Comparison of ENCODE assay signal across 1 cellular context in genomic region chr17:2711608-2712299, GRCh38.
TF ChIP-seq lines count a peak whose summit lies in the region.

A gene with protein sequence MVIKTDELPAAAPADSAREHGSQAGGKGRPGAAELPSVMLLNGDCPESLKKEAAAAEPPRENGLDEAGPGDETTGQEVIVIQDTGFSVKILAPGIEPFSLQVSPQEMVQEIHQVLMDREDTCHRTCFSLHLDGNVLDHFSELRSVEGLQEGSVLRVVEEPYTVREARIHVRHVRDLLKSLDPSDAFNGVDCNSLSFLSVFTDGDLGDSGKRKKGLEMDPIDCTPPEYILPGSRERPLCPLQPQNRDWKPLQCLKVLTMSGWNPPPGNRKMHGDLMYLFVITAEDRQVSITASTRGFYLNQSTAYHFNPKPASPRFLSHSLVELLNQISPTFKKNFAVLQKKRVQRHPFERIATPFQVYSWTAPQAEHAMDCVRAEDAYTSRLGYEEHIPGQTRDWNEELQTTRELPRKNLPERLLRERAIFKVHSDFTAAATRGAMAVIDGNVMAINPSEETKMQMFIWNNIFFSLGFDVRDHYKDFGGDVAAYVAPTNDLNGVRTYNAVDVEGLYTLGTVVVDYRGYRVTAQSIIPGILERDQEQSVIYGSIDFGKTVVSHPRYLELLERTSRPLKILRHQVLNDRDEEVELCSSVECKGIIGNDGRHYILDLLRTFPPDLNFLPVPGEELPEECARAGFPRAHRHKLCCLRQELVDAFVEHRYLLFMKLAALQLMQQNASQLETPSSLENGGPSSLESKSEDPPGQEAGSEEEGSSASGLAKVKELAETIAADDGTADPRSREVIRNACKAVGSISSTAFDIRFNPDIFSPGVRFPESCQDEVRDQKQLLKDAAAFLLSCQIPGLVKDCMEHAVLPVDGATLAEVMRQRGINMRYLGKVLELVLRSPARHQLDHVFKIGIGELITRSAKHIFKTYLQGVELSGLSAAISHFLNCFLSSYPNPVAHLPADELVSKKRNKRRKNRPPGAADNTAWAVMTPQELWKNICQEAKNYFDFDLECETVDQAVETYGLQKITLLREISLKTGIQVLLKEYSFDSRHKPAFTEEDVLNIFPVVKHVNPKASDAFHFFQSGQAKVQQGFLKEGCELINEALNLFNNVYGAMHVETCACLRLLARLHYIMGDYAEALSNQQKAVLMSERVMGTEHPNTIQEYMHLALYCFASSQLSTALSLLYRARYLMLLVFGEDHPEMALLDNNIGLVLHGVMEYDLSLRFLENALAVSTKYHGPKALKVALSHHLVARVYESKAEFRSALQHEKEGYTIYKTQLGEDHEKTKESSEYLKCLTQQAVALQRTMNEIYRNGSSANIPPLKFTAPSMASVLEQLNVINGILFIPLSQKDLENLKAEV (N-terminal part only) (minus strand): TSS chr17:2711764. CDS start chr17:2711661, 103 bp downstream.

TF ChIP-seq in HepG2, 621 proteins besides CTCF, POLR2A, EP300 and RAD21 (continued from another document and continues in another):
- TF ChIP-seq MIER2 (CRISPR knock-in tag; IDR thresholded peaks at IDR 0.05) (peak; percentile 56; the same call in 1 of the 2 replicates), SMAD3 (CRISPR knock-in tag; IDR thresholded peaks at IDR 0.05) (no peak), TSC22D2 (CRISPR knock-in tag; IDR thresholded peaks at IDR 0.05; ENCODE audit: borderline replicate concordance) (no peak), ZFP36L1 (CRISPR knock-in tag; IDR thresholded peaks at IDR 0.05) (no peak), TAF15 (IDR thresholded peaks at IDR 0.05; ENCODE audit: low read depth, low read length, poor library complexity, severe bottlenecking) (peak; percentile 57), ZNF335 (CRISPR knock-in tag; IDR thresholded peaks at IDR 0.05) (no peak), CEBPB (IDR thresholded peaks at IDR 0.05; ENCODE audit: borderline replicate concordance, low read depth, low read length) (no peak), ZBTB8A (CRISPR knock-in tag; IDR thresholded peaks at IDR 0.05; ENCODE audit: borderline replicate concordance, low read depth) (no peak), CEBPZ (IDR thresholded peaks at IDR 0.05; ENCODE audit: low read length) (no peak), RFXAP (CRISPR knock-in tag; IDR thresholded peaks at IDR 0.05; ENCODE audit: borderline replicate concordance) (peak; percentile 87; the same call in 1 of the 2 replicates), ETS1 (CRISPR knock-in tag; IDR thresholded peaks at IDR 0.05) (0 out of 2 replicates have a peak, but pooled peaks have one; percentile 28), TFAP4 (IDR thresholded peaks at IDR 0.05; ENCODE audit: borderline replicate concordance, low read depth) (peak; percentile 39; the same call in 1 of the 2 replicates), ISX (CRISPR knock-in tag; conservative IDR thresholded peaks at IDR 0.05) (no peak), ZNF839 (CRISPR knock-in tag; IDR thresholded peaks at IDR 0.05; ENCODE audit: borderline replicate concordance) (no peak; the same call in 1 of the 2 replicates), ZBTB40 (IDR thresholded peaks at IDR 0.05) (no peak), ZBTB40 (CRISPR knock-in tag; IDR thresholded peaks at IDR 0.05) (no peak), ZEB1 (IDR thresholded peaks at IDR 0.05; ENCODE audit: insufficient replicate concordance, low read depth) (no peak), NAIF1 (CRISPR knock-in tag; IDR thresholded peaks at IDR 0.05; ENCODE audit: borderline replicate concordance) (no peak), ZNF619 (CRISPR knock-in tag; IDR thresholded peaks at IDR 0.05) (peak; percentile 93), ZNF782 (CRISPR knock-in tag; IDR thresholded peaks at IDR 0.05; ENCODE audit: borderline replicate concordance) (peak; percentile 87; the same call in 1 of the 2 replicates), TBP (CRISPR knock-in tag; IDR thresholded peaks at IDR 0.05) (no peak), YY1 (IDR thresholded peaks at IDR 0.05; ENCODE audit: insufficient read depth, insufficient replicate concordance, low read depth, low read length) (peak; percentile 69), ZNF720 (CRISPR knock-in tag; IDR thresholded peaks at IDR 0.05) (no peak)
- TF ChIP-seq, protein P1, sequence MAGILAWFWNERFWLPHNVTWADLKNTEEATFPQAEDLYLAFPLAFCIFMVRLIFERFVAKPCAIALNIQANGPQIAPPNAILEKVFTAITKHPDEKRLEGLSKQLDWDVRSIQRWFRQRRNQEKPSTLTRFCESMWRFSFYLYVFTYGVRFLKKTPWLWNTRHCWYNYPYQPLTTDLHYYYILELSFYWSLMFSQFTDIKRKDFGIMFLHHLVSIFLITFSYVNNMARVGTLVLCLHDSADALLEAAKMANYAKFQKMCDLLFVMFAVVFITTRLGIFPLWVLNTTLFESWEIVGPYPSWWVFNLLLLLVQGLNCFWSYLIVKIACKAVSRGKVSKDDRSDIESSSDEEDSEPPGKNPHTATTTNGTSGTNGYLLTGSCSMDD (CRISPR knock-in tag; IDR thresholded peaks at IDR 0.05), result no peak
- TF ChIP-seq, protein P2, sequence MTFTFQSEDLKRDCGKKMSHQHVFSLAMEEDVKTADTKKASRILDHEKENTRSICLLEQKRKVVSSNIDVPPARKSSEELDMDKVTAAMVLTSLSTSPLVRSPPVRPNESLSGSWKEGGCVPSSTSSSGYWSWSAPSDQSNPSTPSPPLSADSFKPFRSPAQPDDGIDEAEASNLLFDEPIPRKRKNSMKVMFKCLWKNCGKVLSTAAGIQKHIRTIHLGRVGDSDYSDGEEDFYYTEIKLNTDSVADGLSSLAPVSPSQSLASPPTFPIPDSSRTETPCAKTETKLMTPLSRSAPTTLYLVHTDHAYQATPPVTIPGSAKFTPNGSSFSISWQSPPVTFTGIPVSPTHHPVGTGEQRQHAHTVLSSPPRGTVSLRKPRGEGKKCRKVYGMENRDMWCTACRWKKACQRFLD (CRISPR knock-in tag; IDR thresholded peaks at IDR 0.05; ENCODE audit: borderline replicate concordance), result no peak
- TF ChIP-seq, protein P3, sequence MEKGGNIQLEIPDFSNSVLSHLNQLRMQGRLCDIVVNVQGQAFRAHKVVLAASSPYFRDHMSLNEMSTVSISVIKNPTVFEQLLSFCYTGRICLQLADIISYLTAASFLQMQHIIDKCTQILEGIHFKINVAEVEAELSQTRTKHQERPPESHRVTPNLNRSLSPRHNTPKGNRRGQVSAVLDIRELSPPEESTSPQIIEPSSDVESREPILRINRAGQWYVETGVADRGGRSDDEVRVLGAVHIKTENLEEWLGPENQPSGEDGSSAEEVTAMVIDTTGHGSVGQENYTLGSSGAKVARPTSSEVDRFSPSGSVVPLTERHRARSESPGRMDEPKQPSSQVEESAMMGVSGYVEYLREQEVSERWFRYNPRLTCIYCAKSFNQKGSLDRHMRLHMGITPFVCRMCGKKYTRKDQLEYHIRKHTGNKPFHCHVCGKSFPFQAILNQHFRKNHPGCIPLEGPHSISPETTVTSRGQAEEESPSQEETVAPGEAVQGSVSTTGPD (CRISPR knock-in tag; IDR thresholded peaks at IDR 0.05), result no peak
- TF ChIP-seq, protein P4, sequence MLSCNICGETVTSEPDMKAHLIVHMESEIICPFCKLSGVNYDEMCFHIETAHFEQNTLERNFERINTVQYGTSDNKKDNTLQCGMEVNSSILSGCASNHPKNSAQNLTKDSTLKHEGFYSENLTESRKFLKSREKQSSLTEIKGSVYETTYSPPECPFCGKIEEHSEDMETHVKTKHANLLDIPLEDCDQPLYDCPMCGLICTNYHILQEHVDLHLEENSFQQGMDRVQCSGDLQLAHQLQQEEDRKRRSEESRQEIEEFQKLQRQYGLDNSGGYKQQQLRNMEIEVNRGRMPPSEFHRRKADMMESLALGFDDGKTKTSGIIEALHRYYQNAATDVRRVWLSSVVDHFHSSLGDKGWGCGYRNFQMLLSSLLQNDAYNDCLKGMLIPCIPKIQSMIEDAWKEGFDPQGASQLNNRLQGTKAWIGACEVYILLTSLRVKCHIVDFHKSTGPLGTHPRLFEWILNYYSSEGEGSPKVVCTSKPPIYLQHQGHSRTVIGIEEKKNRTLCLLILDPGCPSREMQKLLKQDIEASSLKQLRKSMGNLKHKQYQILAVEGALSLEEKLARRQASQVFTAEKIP (CRISPR knock-in tag; IDR thresholded peaks at IDR 0.05; ENCODE audit: borderline replicate concordance), result no peak
